ENCODE assay signal across 8 cellular contexts in the genomic region with DNA sequence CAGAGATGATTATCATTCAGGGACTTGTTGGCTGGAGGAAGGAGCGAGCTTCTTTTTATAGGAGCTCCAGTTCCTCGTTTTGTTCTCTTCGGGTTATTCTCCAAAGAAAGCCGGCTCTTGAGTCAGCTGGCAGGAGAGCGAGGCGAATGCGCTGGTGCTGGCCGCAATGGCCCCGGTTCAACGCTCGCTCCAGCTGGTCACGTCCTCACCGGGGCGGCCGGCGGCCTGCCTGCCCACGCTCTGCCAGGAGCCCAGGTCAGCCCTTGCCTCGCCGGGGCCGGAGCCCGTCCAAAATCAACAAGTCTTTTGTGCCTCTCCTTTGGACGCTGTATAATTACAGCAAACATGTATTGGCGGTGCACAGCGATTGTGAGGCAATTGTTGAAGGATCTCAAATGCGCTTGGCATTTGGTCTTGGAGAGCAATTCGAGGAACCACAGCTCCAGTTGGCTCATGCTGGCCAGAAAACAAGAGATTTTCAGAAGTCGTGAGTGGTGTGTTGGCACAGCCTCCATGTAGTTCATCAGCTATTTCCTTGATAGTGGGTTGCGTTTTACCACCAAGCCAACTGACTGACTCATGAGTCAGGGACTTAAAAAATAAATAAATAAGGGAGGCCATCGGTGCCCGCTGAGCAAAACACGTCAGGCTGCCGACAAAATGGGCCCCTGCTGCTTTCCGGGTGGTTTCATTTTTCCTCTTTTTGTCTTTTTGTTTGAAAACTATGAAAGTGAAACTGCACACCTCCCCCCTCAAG.
DNase-seq lines count a peak whose midpoint lies in the region; ATAC-seq lines count a peak whose summit lies in the region.

No MANE protein-coding gene starts in this region.

- in situ Hi-C loops in SK-MEL-5 (cut with HindIII; ENCODE audit: low pct_unique_long_range_greater_than_20kb, low sequenced_read_pairs): no loop called here

- no peaks in the 10 kb centered on the region for H3K27me3 ChIP-seq in mucosa of stomach (ENCODE audit: control insufficient read depth, insufficient read depth, low read length)

- no peaks in the 10 kb centered on the region for H3K36me3 ChIP-seq in mucosa of stomach (ENCODE audit: control insufficient read depth, insufficient read depth, low read length)

- H3K9me3 ChIP-seq in mucosa of stomach (ENCODE audit: control insufficient read depth, low read length): no peaks in the 10 kb centered on the region

- ATAC-seq in HG02884 (IDR thresholded peaks at IDR 0.05; ENCODE audit: unreplicated experiment): no peak

- peaks cover 12% of the 10 kb centered on the region for H3K4me1 ChIP-seq in mucosa of stomach (ENCODE audit: control insufficient read depth, insufficient read depth, low read length)

- peak; percentile 20 for DNase-seq in stimulated activated CD8-positive, alpha-beta memory T cell treated with anti-CD3 and anti-CD28 coated beads, Interleukin-12 subunit alpha, Interleukin-12 subunit beta, amount 100 ng/mL, for 1 hour (ENCODE audit: low read depth)
- no peak for DNase-seq in stimulated activated CD8-positive, alpha-beta memory T cell treated with anti-CD3 and anti-CD28 coated beads, Interleukin-4, amount 100 ng/mL, for 48 hours
- DNase-seq in SK-MEL-5 (ENCODE audit: low read depth, low spot score) (peak; percentile 13), dedifferentiated amniotic fluid mesenchymal stem cell (ENCODE audit: extremely low spot score) (peak; percentile 88), NCI-H2227 (lab: John Stamatoyannopoulos, UW; ENCODE audit: unreplicated experiment) (no peak)
- no peak for DNase-seq in NK-92 treated with Interleukin-12 subunit alpha and Interleukin-12 subunit beta, amount 100 ng/mL, for 24 hours (lab: John Stamatoyannopoulos, UW)

- peak overlapping the region; percentile 35 for H3K9ac ChIP-seq in mucosa of stomach (ENCODE audit: low read length)

- no peak overlapping the region for H3K4me3 ChIP-seq in mucosa of stomach (ENCODE audit: low read length)

Comparison
In these comparisons a context has a peak if more than half of its experiments do, and no peak if none do; other contexts are left out.
1. DNase-seq: peak in stimulated activated CD8-positive, alpha-beta memory T cell treated with anti-CD3 and anti-CD28 coated beads, Interleukin-12 subunit alpha, Interleukin-12 subunit beta, amount 100 ng/mL, for 1 hour (single experiment), SK-MEL-5 (single experiment) and dedifferentiated amniotic fluid mesenchymal stem cell (single experiment); none in stimulated activated CD8-positive, alpha-beta memory T cell treated with anti-CD3 and anti-CD28 coated beads, Interleukin-4, amount 100 ng/mL, for 48 hours (single experiment), NK-92 treated with Interleukin-12 subunit alpha and Interleukin-12 subunit beta, amount 100 ng/mL, for 24 hours (single experiment) and NCI-H2227 (single experiment).